In genomic region chr11:64246874-64247728, GRCh38 we compare ENCODE assay signal across 1 cellular context.
TF ChIP-seq lines count a peak whose summit lies in the region.

PPP1R14B (minus strand) TSS chr11:64246943; CDS start chr11:64246673, 270 bp downstream.

TF ChIP-seq in WTC11, 78 proteins besides CTCF, POLR2A, EP300 and RAD21 (continued from another document):
- TF ChIP-seq ZNF281 (CRISPR knock-in tag; IDR thresholded peaks at IDR 0.05) (peak; percentile 69; the same call in 1 of the 2 replicates), TP53 (CRISPR knock-in tag; IDR thresholded peaks at IDR 0.05) (0 out of 2 replicates have a peak, but pooled peaks have one; percentile 42), HMGXB4 (CRISPR knock-in tag; IDR thresholded peaks at IDR 0.05) (peak; percentile 84; the same call in 1 of the 2 replicates), MAX (CRISPR knock-in tag; IDR thresholded peaks at IDR 0.05) (peak; percentile 77), ZBTB21 (CRISPR knock-in tag; IDR thresholded peaks at IDR 0.05; ENCODE audit: borderline replicate concordance) (peak; percentile 32; the same call in 1 of the 2 replicates), ARID4B (CRISPR knock-in tag; IDR thresholded peaks at IDR 0.05; ENCODE audit: borderline replicate concordance) (peak; percentile 77; the same call in 1 of the 2 replicates), ZNF512 (CRISPR knock-in tag; IDR thresholded peaks at IDR 0.05; ENCODE audit: borderline replicate concordance) (no peak), SP1 (CRISPR knock-in tag; conservative IDR thresholded peaks at IDR 0.05) (peak; percentile 75), CREB1 (CRISPR knock-in tag; IDR thresholded peaks at IDR 0.05) (no peak), FOXP1 (CRISPR knock-in tag; IDR thresholded peaks at IDR 0.05; ENCODE audit: borderline replicate concordance) (peak; percentile 18; the same call in 1 of the 2 replicates), ZNF423 (CRISPR knock-in tag; IDR thresholded peaks at IDR 0.05) (no peak), CREM (CRISPR knock-in tag; IDR thresholded peaks at IDR 0.05) (0 out of 2 replicates have a peak, but pooled peaks have one; percentile 20), ZNF416 (CRISPR knock-in tag; IDR thresholded peaks at IDR 0.05) (0 out of 2 replicates have a peak, but pooled peaks have one; percentile 55)
